ENCODE assay signal across 18 cellular contexts in genomic region chr1:94504601-94505000, GRCh38. TPM values are rescaled to one million over a fixed set of nuclear protein-coding genes. Genes with fewer than 3 reads are reported as not detected.
A peak's percentile ranks its signal among the peaks of the same experiment; 100 is the strongest.
DNase-seq lines count a peak whose midpoint lies in the region; ATAC-seq lines count a peak whose summit lies in the region.
"Had no signal": no experiment of that assay in that cellular context is flagged by ENCODE, and none has a peak within 500 bp of the region (broad histone marks: within the 10 kb centered on the region; RNA-seq: fewer than 3 reads in every experiment).

No MANE protein-coding gene starts in this region.

- H3K4me1 Mint-ChIP-seq in activated CD4-positive, alpha-beta T cell treated with anti-CD3 and anti-CD28 coated beads, Interleukin-2, amount 10 ng/mL, durations not matched to agents 7 days and 5 days = peaks cover 13% of the 10 kb centered on the region
- no peaks in the 10 kb centered on the region for H3K4me1 Mint-ChIP-seq in activated CD4-positive, alpha-beta T cell treated with anti-CD3 and anti-CD28 coated beads for 36 hours
- peaks cover 9% of the 10 kb centered on the region for H3K4me1 Mint-ChIP-seq in activated T-helper 2 cell treated with anti-CD3 and anti-CD28 coated beads, Interferon-gamma antibody, Interleukin-2, Interleukin-4, amounts not matched to agents 10 μg/mL and 5 μg/mL and 100 μg/mL, durations not matched to agents 14 hours and 24 hours and 36 hours (ENCODE audit: low read depth)
- H3K4me1 Mint-ChIP-seq in naive B cell = peaks cover 5 to 10% (median 8%) of the 10 kb centered on the region in 3 donors

- no peaks in the 10 kb centered on the region for H3K9me3 ChIP-seq in aorta (ENCODE audit: control insufficient read depth, low read length)
- H3K9me3 ChIP-seq: SK-N-SH had no signal

- no peaks in the 10 kb centered on the region for H3K27me3 Mint-ChIP-seq in activated CD4-positive, alpha-beta T cell treated with anti-CD3 and anti-CD28 coated beads, Interleukin-2, amount 10 ng/mL, durations not matched to agents 7 days and 5 days
- H3K27me3 Mint-ChIP-seq in activated CD4-positive, alpha-beta T cell treated with anti-CD3 and anti-CD28 coated beads for 36 hours = no peaks in the 10 kb centered on the region
- H3K27me3 Mint-ChIP-seq in activated T-helper 2 cell treated with anti-CD3 and anti-CD28 coated beads, Interferon-gamma antibody, Interleukin-2, Interleukin-4, amounts not matched to agents 10 μg/mL and 5 μg/mL and 100 μg/mL, durations not matched to agents 14 hours and 24 hours and 36 hours (ENCODE audit: low read depth) = no peaks in the 10 kb centered on the region
- no peaks in the 10 kb centered on the region for H3K27me3 Mint-ChIP-seq in naive B cell

- no peaks in the 10 kb centered on the region for H3K27me3 ChIP-seq in aorta (ENCODE audit: control insufficient read depth in 1 of 2, insufficient read depth in 2 of 2, low read length in 1 of 2)

- H3K36me3 Mint-ChIP-seq in activated CD4-positive, alpha-beta T cell treated with anti-CD3 and anti-CD28 coated beads, Interleukin-2, amount 10 ng/mL, durations not matched to agents 7 days and 5 days (ENCODE audit: low read depth) = peaks cover 44% of the 10 kb centered on the region
- H3K36me3 Mint-ChIP-seq in activated CD4-positive, alpha-beta T cell treated with anti-CD3 and anti-CD28 coated beads for 36 hours (ENCODE audit: low read depth) = peaks cover 62% of the 10 kb centered on the region
- H3K36me3 Mint-ChIP-seq in activated T-helper 2 cell treated with anti-CD3 and anti-CD28 coated beads, Interferon-gamma antibody, Interleukin-2, Interleukin-4, amounts not matched to agents 10 μg/mL and 5 μg/mL and 100 μg/mL, durations not matched to agents 14 hours and 24 hours and 36 hours (ENCODE audit: low read depth) = peaks cover 69% of the 10 kb centered on the region
- H3K36me3 Mint-ChIP-seq in naive B cell = peaks cover 18 to 23% of the 10 kb centered on the region in 2 donors

- POLR2A ChIA-PET in activated CD4-positive, alpha-beta T cell treated with anti-CD3 and anti-CD28 coated beads, Interleukin-2, amount 10 ng/mL, durations not matched to agents 7 days and 5 days (lab: Charles Lee) = no interaction called here
- POLR2A ChIA-PET in activated CD4-positive, alpha-beta T cell treated with anti-CD3 and anti-CD28 coated beads for 36 hours (lab: Charles Lee) = no interaction called here

- DNase-seq in activated CD4-positive, alpha-beta T cell treated with anti-CD3 and anti-CD28 coated beads, Interleukin-2, amount 10 ng/mL, durations not matched to agents 7 days and 5 days = no peak
- no peak for DNase-seq in activated CD4-positive, alpha-beta T cell treated with anti-CD3 and anti-CD28 coated beads for 36 hours
- peak; percentile 43 for DNase-seq in MV-4-11 (lab: John Stamatoyannopoulos, UW)
- no peak for DNase-seq in activated T-helper 2 cell treated with anti-CD3 and anti-CD28 coated beads, Interferon-gamma antibody, Interleukin-2, Interleukin-4, amounts not matched to agents 10 μg/mL and 5 μg/mL and 100 μg/mL, durations not matched to agents 14 hours and 24 hours and 36 hours (ENCODE audit: low spot score)
- DNase-seq in naive B cell = no peak
- no peak for DNase-seq in NCI-H2171 treated with DMSO at 0.1 percent for 48 hours (lab: John Stamatoyannopoulos, UW)
- DNase-seq in aorta = no peak
- DNase-seq in NCI-H226 = no peak
- DNase-seq: Calu3, NCI-H1092 treated with DMSO at 0.1 percent for 48 hours, NCI-H1694, NCI-H2171, NCI-H524 treated with DMSO at 0.1 percent for 48 hours, SK-N-SH had no signal

- H3K27ac Mint-ChIP-seq in activated CD4-positive, alpha-beta T cell treated with anti-CD3 and anti-CD28 coated beads, Interleukin-2, amount 10 ng/mL, durations not matched to agents 7 days and 5 days = peak overlapping the region; percentile 4
- no peak overlapping the region for H3K27ac Mint-ChIP-seq in activated CD4-positive, alpha-beta T cell treated with anti-CD3 and anti-CD28 coated beads for 36 hours
- peak overlapping the region; percentile 20 for H3K27ac Mint-ChIP-seq in activated T-helper 2 cell treated with anti-CD3 and anti-CD28 coated beads, Interferon-gamma antibody, Interleukin-2, Interleukin-4, amounts not matched to agents 10 μg/mL and 5 μg/mL and 100 μg/mL, durations not matched to agents 14 hours and 24 hours and 36 hours
- peak overlapping the region in 4 of 6 donors; percentile 8 to 85 (median 42) for H3K27ac Mint-ChIP-seq in naive B cell

- intact Hi-C loops in activated CD4-positive, alpha-beta T cell treated with anti-CD3 and anti-CD28 coated beads for 36 hours (cut with DNase I, micrococcal nuclease) = no loop called here
- intact Hi-C loops in activated T-helper 2 cell treated with anti-CD3 and anti-CD28 coated beads, Interferon-gamma antibody, Interleukin-2, Interleukin-4, amounts not matched to agents 10 μg/mL and 5 μg/mL and 100 μg/mL, durations not matched to agents 14 hours and 24 hours and 36 hours (cut with micrococcal nuclease) = no loop called here
- intact Hi-C loops in aorta (cut with DNase I) = no loop called here

- H3K4me3 ChIP-seq in aorta (ENCODE audit: low read length in 2 of 2) = no peak overlapping the region
- H3K4me3 ChIP-seq: GM12878 had no signal

- 94 to 100% methylated on average over 1 of the region's 1 CpG for WGBS in aorta, 2 donors

- H3K9me3 Mint-ChIP-seq in activated CD4-positive, alpha-beta T cell treated with anti-CD3 and anti-CD28 coated beads, Interleukin-2, amount 10 ng/mL, durations not matched to agents 7 days and 5 days = no peaks in the 10 kb centered on the region
- no peaks in the 10 kb centered on the region for H3K9me3 Mint-ChIP-seq in activated CD4-positive, alpha-beta T cell treated with anti-CD3 and anti-CD28 coated beads for 36 hours (ENCODE audit: low read depth)
- H3K9me3 Mint-ChIP-seq in activated T-helper 2 cell treated with anti-CD3 and anti-CD28 coated beads, Interferon-gamma antibody, Interleukin-2, Interleukin-4, amounts not matched to agents 10 μg/mL and 5 μg/mL and 100 μg/mL, durations not matched to agents 14 hours and 24 hours and 36 hours = no peaks in the 10 kb centered on the region
- H3K9me3 Mint-ChIP-seq in naive B cell = peaks cover 0 to 2% (median 0%) of the 10 kb centered on the region in 7 donors

- no peak for ATAC-seq in activated CD4-positive, alpha-beta T cell treated with anti-CD3 and anti-CD28 coated beads for 36 hours
- ATAC-seq in naive B cell (ENCODE audit: low read depth in 2 of 2) (no peak), aorta (ENCODE audit: low FRiP score) (no peak)
- ATAC-seq: GM12878, HCT116, Right ventricle myocardium inferior had no signal

- H3K4me1 ChIP-seq in aorta (ENCODE audit: control insufficient read depth in 1 of 2, insufficient read depth in 2 of 2, low read length in 2 of 2) = no peaks in the 10 kb centered on the region

- no peak overlapping the region for H3K4me3 Mint-ChIP-seq in activated CD4-positive, alpha-beta T cell treated with anti-CD3 and anti-CD28 coated beads, Interleukin-2, amount 10 ng/mL, durations not matched to agents 7 days and 5 days
- no peak overlapping the region for H3K4me3 Mint-ChIP-seq in activated CD4-positive, alpha-beta T cell treated with anti-CD3 and anti-CD28 coated beads for 36 hours
- no peak overlapping the region for H3K4me3 Mint-ChIP-seq in activated T-helper 2 cell treated with anti-CD3 and anti-CD28 coated beads, Interferon-gamma antibody, Interleukin-2, Interleukin-4, amounts not matched to agents 10 μg/mL and 5 μg/mL and 100 μg/mL, durations not matched to agents 14 hours and 24 hours and 36 hours (ENCODE audit: low read depth)
- peak overlapping the region in 1 of 8 donors; percentile 2 for H3K4me3 Mint-ChIP-seq in naive B cell

- H3K27ac ChIP-seq in aorta (ENCODE audit: low read depth in 1 of 2, low read length in 2 of 2) = no peak overlapping the region
- H3K27ac ChIP-seq: C4-2B had no signal

- CTCF ChIA-PET in activated CD4-positive, alpha-beta T cell treated with anti-CD3 and anti-CD28 coated beads, Interleukin-2, amount 10 ng/mL, durations not matched to agents 7 days and 5 days (lab: Charles Lee) = no interaction called here
- CTCF ChIA-PET in activated CD4-positive, alpha-beta T cell treated with anti-CD3 and anti-CD28 coated beads for 36 hours (lab: Charles Lee) = no interaction called here

- H3K36me3 ChIP-seq in aorta (ENCODE audit: control insufficient read depth in 1 of 2, insufficient read depth in 2 of 2, low read length in 1 of 2) = no peaks in the 10 kb centered on the region

RNA-seq across cellular contexts. Expression of gene F3, which starts 37.0 kb away (rescaled TPM):
- total RNA-seq in activated CD4-positive, alpha-beta T cell treated with anti-CD3 and anti-CD28 coated beads, Interleukin-2, amount 10 ng/mL, durations not matched to agents 7 days and 5 days = not detected
- total RNA-seq in activated CD4-positive, alpha-beta T cell treated with anti-CD3 and anti-CD28 coated beads for 36 hours = under 1 TPM in 1 of 2 experiments, not detected in 1; 0.07 TPM
- 0.74 and 1.0 TPM in 2 replicates for total RNA-seq in activated T-helper 2 cell treated with anti-CD3 and anti-CD28 coated beads, Interferon-gamma antibody, Interleukin-2, Interleukin-4, amounts not matched to agents 10 μg/mL and 5 μg/mL and 100 μg/mL, durations not matched to agents 14 hours and 24 hours and 36 hours
- polyA plus RNA-seq in naive B cell (ENCODE audit: low read depth in 6 of 6) = not detected
- 10 to 100 TPM; 33.3 to 40.0 TPM for total RNA-seq in aorta
- 1 to 10 TPM; 7.8 to 8.3 TPM for polyA plus RNA-seq in aorta

Comparison
In these comparisons a context has a peak if more than half of its experiments do, and no peak if none do; other contexts are left out.
1. RNA of gene F3, which starts 37.0 kb away (total RNA-seq): 33.3 to 40.0 TPM in aorta; 0.74 to 1.0 TPM in activated T-helper 2 cell treated with anti-CD3 and anti-CD28 coated beads, Interferon-gamma antibody, Interleukin-2, Interleukin-4, amounts not matched to agents 10 μg/mL and 5 μg/mL and 100 μg/mL, durations not matched to agents 14 hours and 24 hours and 36 hours, 0.07 TPM in activated CD4-positive, alpha-beta T cell treated with anti-CD3 and anti-CD28 coated beads for 36 hours and not detected in activated CD4-positive, alpha-beta T cell treated with anti-CD3 and anti-CD28 coated beads, Interleukin-2, amount 10 ng/mL, durations not matched to agents 7 days and 5 days; every median in the first group is over 10 times any median in the second.